Comparison of ENCODE assay signal across 1 cellular context in genomic region chr3:4739289-4740236, GRCh38.
TF ChIP-seq lines count a peak whose summit lies in the region.

No MANE protein-coding gene starts in this region.

TF ChIP-seq in K562, 482 proteins besides CTCF, POLR2A, EP300 and RAD21 (continued from another document and continues in another):
- TF ChIP-seq SIN3A (IDR thresholded peaks at IDR 0.05; ENCODE audit: borderline replicate concordance in 2 of 2, control insufficient read depth in 1 of 2, low read depth in 2 of 2, low read length in 2 of 2): no peak
- TF ChIP-seq ZNF699 (CRISPR knock-in tag; IDR thresholded peaks at IDR 0.05; ENCODE audit: insufficient replicate concordance): no peak
- TF ChIP-seq CBX2 (IDR thresholded peaks at IDR 0.05; ENCODE audit: insufficient read depth, low read length, poor library complexity, severe bottlenecking): no peak
- TF ChIP-seq ZC3H8 (IDR thresholded peaks at IDR 0.05): no peak
- no peak for TF ChIP-seq MIER1 (IDR thresholded peaks at IDR 0.05; ENCODE audit: low read depth)
- no peak for TF ChIP-seq TAL1 (IDR thresholded peaks at IDR 0.05)
- peak; percentile 86 for TF ChIP-seq TFAP4 (CRISPR knock-in tag; IDR thresholded peaks at IDR 0.05; ENCODE audit: borderline replicate concordance)
- TF ChIP-seq SIRT6 (IDR thresholded peaks at IDR 0.05; ENCODE audit: low read depth, low read length): no peak
- no peak for TF ChIP-seq SRSF1 (IDR thresholded peaks at IDR 0.05; ENCODE audit: low read depth, low read length)
- no peak for TF ChIP-seq SIN3B (IDR thresholded peaks at IDR 0.05; ENCODE audit: low read depth)
- no peak; the same call in 1 of the 2 replicates for TF ChIP-seq RNF219 (CRISPR knock-in tag; IDR thresholded peaks at IDR 0.05)
- no peak for TF ChIP-seq ZNF609 (CRISPR knock-in tag; IDR thresholded peaks at IDR 0.05; ENCODE audit: borderline replicate concordance)
- no peak for TF ChIP-seq ESRRB (CRISPR knock-in tag; IDR thresholded peaks at IDR 0.05; ENCODE audit: borderline replicate concordance)
- no peak for TF ChIP-seq RFX7 (CRISPR knock-in tag; IDR thresholded peaks at IDR 0.05)
- no peak for TF ChIP-seq ZFP36 (IDR thresholded peaks at IDR 0.05; ENCODE audit: low read depth, low read length, partially characterized antibody)
- no peak for TF ChIP-seq CCNT2 (IDR thresholded peaks at IDR 0.05; ENCODE audit: borderline replicate concordance, extremely low read depth, insufficient read length, low read depth, low read length)
- no peak for TF ChIP-seq ZNF57 (CRISPR knock-in tag; IDR thresholded peaks at IDR 0.05)
- TF ChIP-seq ZNF23 (CRISPR knock-in tag; IDR thresholded peaks at IDR 0.05): no peak
- TF ChIP-seq DLX4 (CRISPR knock-in tag; IDR thresholded peaks at IDR 0.05): no peak
- TF ChIP-seq KDM2B (CRISPR knock-in tag; IDR thresholded peaks at IDR 0.05): no peak
- TF ChIP-seq PHB (CRISPR knock-in tag; IDR thresholded peaks at IDR 0.05): no peak
- TF ChIP-seq KDM1A (IDR thresholded peaks at IDR 0.05): peak; percentile 35 to 44; a peak in 2 of 4 replicates
- no peak for TF ChIP-seq THRB (CRISPR knock-in tag; conservative IDR thresholded peaks at IDR 0.05)
- TF ChIP-seq CEBPG (CRISPR knock-in tag; IDR thresholded peaks at IDR 0.05): no peak
- no peak for TF ChIP-seq CEBPG (tag; conservative IDR thresholded peaks at IDR 0.05 in 1 of 2, IDR thresholded peaks at IDR 0.05 in 1 of 2)
- TF ChIP-seq HCFC1 (IDR thresholded peaks at IDR 0.05; ENCODE audit: low read depth, low read length): no peak
- no peak for TF ChIP-seq BCL6 (CRISPR knock-in tag; IDR thresholded peaks at IDR 0.05)
- TF ChIP-seq NEUROD1 (IDR thresholded peaks at IDR 0.05; ENCODE audit: borderline replicate concordance, low read depth, low read length, partially characterized antibody): peak; percentile 45
- TF ChIP-seq ZNF395 (CRISPR knock-in tag; IDR thresholded peaks at IDR 0.05): peak; percentile 59; the same call in 1 of the 2 replicates
- TF ChIP-seq ELK1 (CRISPR knock-in tag; IDR thresholded peaks at IDR 0.05): no peak
- TF ChIP-seq NR2C2 (CRISPR knock-in tag; IDR thresholded peaks at IDR 0.05): no peak
- peak; percentile 53; the same call in 1 of the 2 replicates for TF ChIP-seq NR2C2 (tag; IDR thresholded peaks at IDR 0.05)
- no peak for TF ChIP-seq SP2 (IDR thresholded peaks at IDR 0.05; ENCODE audit: extremely low read depth, low read depth, low read length, poor library complexity, severe bottlenecking)
- TF ChIP-seq STAT5A (IDR thresholded peaks at IDR 0.05; ENCODE audit: borderline replicate concordance, low read length): peak; percentile 91
- TF ChIP-seq ILF3 (IDR thresholded peaks at IDR 0.05; ENCODE audit: borderline replicate concordance): no peak
- no peak for TF ChIP-seq JUNB (CRISPR knock-in tag; conservative IDR thresholded peaks at IDR 0.05)
- no peak for TF ChIP-seq PHF20 (IDR thresholded peaks at IDR 0.05; ENCODE audit: partially characterized antibody)
- TF ChIP-seq ZC3H4 (CRISPR knock-in tag; IDR thresholded peaks at IDR 0.05; ENCODE audit: borderline replicate concordance): no peak
- TF ChIP-seq MAX (CRISPR knock-in tag; IDR thresholded peaks at IDR 0.05): no peak
- no peak for TF ChIP-seq ZKSCAN8 (CRISPR knock-in tag; IDR thresholded peaks at IDR 0.05)
- TF ChIP-seq EWSR1 (IDR thresholded peaks at IDR 0.05; ENCODE audit: borderline replicate concordance, low read depth, partially characterized antibody): no peak
- peak; percentile 55; the same call in 1 of the 2 replicates for TF ChIP-seq SOX6 (IDR thresholded peaks at IDR 0.05)
- TF ChIP-seq TEAD4 (IDR thresholded peaks at IDR 0.05; ENCODE audit: low read length): peak; percentile 68; the same call in 1 of the 2 replicates
- no peak for TF ChIP-seq TEAD4 (CRISPR knock-in tag; IDR thresholded peaks at IDR 0.05; ENCODE audit: borderline replicate concordance)
- TF ChIP-seq NR2F6 (CRISPR knock-in tag; IDR thresholded peaks at IDR 0.05): no peak
- TF ChIP-seq HLTF (IDR thresholded peaks at IDR 0.05): no peak
- no peak for TF ChIP-seq STAT6 (CRISPR knock-in tag; IDR thresholded peaks at IDR 0.05)
- no peak for TF ChIP-seq ID3 (CRISPR knock-in tag; IDR thresholded peaks at IDR 0.05)
- peak; percentile 63 for TF ChIP-seq ID3 (tag; IDR thresholded peaks at IDR 0.05)
- no peak for TF ChIP-seq ZNF347 (CRISPR knock-in tag; IDR thresholded peaks at IDR 0.05; ENCODE audit: low read depth)
- TF ChIP-seq ZNF584 (CRISPR knock-in tag; IDR thresholded peaks at IDR 0.05; ENCODE audit: low read depth): peak; percentile 56; the same call in 1 of the 2 replicates
- TF ChIP-seq MTA3 (IDR thresholded peaks at IDR 0.05; ENCODE audit: borderline replicate concordance): no peak; the same call in 1 of the 2 replicates
- TF ChIP-seq MXI1 (IDR thresholded peaks at IDR 0.05; ENCODE audit: low read depth, low read length): no peak
- TF ChIP-seq CGGBP1 (CRISPR knock-in tag; IDR thresholded peaks at IDR 0.05): no peak
- TF ChIP-seq CBX3 (IDR thresholded peaks at IDR 0.05; ENCODE audit: borderline replicate concordance in 1 of 2, low read length in 2 of 2): no peak; a peak in 1 of 3 replicates
- TF ChIP-seq NR4A1 (CRISPR knock-in tag; IDR thresholded peaks at IDR 0.05): no peak
- TF ChIP-seq NR4A1 (tag; IDR thresholded peaks at IDR 0.05): peak; percentile 87; the same call in 1 of the 2 replicates
- no peak for TF ChIP-seq CREB1 (IDR thresholded peaks at IDR 0.05)
- TF ChIP-seq CREB1 (CRISPR knock-in tag; IDR thresholded peaks at IDR 0.05): no peak
- no peak for TF ChIP-seq BACH1 (tag; IDR thresholded peaks at IDR 0.05)
